In the genomic region with DNA sequence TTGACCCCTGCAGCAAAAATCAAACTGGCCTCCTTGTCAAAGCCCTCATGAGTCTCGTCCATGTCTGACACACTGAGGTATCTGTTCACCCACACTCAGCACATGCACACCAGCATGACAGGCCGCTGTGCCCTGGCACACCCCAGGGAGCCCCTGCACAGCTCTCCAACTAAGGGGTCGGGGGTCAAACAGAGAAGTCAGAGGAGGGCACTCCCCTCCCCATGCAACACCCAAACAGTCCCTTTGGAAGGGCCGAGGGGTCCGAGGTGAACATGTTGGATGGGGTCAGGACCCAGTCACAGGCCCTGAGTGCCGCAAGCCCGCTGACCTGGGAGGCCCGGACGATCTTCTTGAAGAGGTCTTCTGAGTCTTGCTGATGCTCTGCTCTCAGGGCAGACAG, we compare ENCODE assay signal across 19 cellular contexts. TPM values are rescaled to one million over a fixed set of nuclear protein-coding genes. Genes with fewer than 3 reads are reported as not detected.
A peak's percentile ranks its signal among the peaks of the same experiment; 100 is the strongest.
DNase-seq lines count a peak whose midpoint lies in the region; ATAC-seq and TF ChIP-seq lines count a peak whose summit lies in the region.
"Had no signal": no experiment of that assay in that cellular context is flagged by ENCODE, and none has a peak within 500 bp of the region (broad histone marks: within the 10 kb centered on the region; RNA-seq: fewer than 3 reads in every experiment).

No MANE protein-coding gene starts in this region.

- DNase-seq in activated naive CD4-positive, alpha-beta T cell treated with anti-CD3 and anti-CD28 coated beads for 36 hours, result no peak
- no peak for DNase-seq in activated naive CD4-positive, alpha-beta T cell treated with Interleukin-2 at 50 U/mL for 16 hours
- DNase-seq in CD8-positive, alpha-beta memory T cell, result peak in 1 of 5 donors; percentile 46
- no peak for DNase-seq in activated naive CD8-positive, alpha-beta T cell treated with anti-CD3 and anti-CD28 coated beads, Interleukin-2, amount 50 U/mL, for 24 hours
- DNase-seq in nephron progenitor cell (no peak), 8988T (no peak)
- no peak for DNase-seq in central memory CD4-positive, alpha-beta T cell
- DNase-seq: brain microvascular endothelial cell, HCEC 1CT, left cardiac atrium, mesendoderm, NCI-H1436, NCI-H69, testis, WERI-Rb-1 had no signal

- no peaks in the 10 kb centered on the region for H3K27me3 Mint-ChIP-seq in activated naive CD4-positive, alpha-beta T cell treated with anti-CD3 and anti-CD28 coated beads for 36 hours (ENCODE audit: low read depth)
- no peaks in the 10 kb centered on the region for H3K27me3 Mint-ChIP-seq in CD8-positive, alpha-beta memory T cell
- no peaks in the 10 kb centered on the region for H3K27me3 Mint-ChIP-seq in activated naive CD8-positive, alpha-beta T cell treated with anti-CD3 and anti-CD28 coated beads, Interleukin-2, amount 50 U/mL, for 24 hours
- H3K27me3 Mint-ChIP-seq in nephron progenitor cell (ENCODE audit: low read depth, poor library complexity), result no peaks in the 10 kb centered on the region

- peaks cover 67% of the 10 kb centered on the region for H3K4me1 ChIP-seq in CD8-positive, alpha-beta memory T cell (ENCODE audit: insufficient read depth, low read length)
- H3K4me1 ChIP-seq: testis had no signal

- POLR2A ChIA-PET in CD8-positive, alpha-beta memory T cell (lab: Charles Lee), result interaction anchor here (13.9 kb wide), 1 partner anchor 10 kb away, joined by 275 read pairs; a partner anchor contains a TSS

- peaks cover 55% of the 10 kb centered on the region for H3K36me3 Mint-ChIP-seq in activated naive CD4-positive, alpha-beta T cell treated with anti-CD3 and anti-CD28 coated beads for 36 hours (ENCODE audit: low read depth)
- peaks cover 15 to 99% (median 18%) of the 10 kb centered on the region in 3 donors for H3K36me3 Mint-ChIP-seq in CD8-positive, alpha-beta memory T cell
- peaks cover 59% of the 10 kb centered on the region for H3K36me3 Mint-ChIP-seq in activated naive CD8-positive, alpha-beta T cell treated with anti-CD3 and anti-CD28 coated beads, Interleukin-2, amount 50 U/mL, for 24 hours (ENCODE audit: low read depth)
- peaks cover 64% of the 10 kb centered on the region for H3K36me3 Mint-ChIP-seq in nephron progenitor cell (ENCODE audit: low read depth)

- CTCF ChIA-PET in activated naive CD4-positive, alpha-beta T cell treated with anti-CD3 and anti-CD28 coated beads for 36 hours (lab: Charles Lee), result interaction anchor here (1.4 kb wide), 1 partner anchor 16 kb away, joined by 3 read pairs; no protein-coding TSS in a partner anchor
- CTCF ChIA-PET in CD8-positive, alpha-beta memory T cell (lab: Charles Lee), result interaction anchor here (1.0 to 2.0 kb wide), 3 partner anchors 15 to 101 kb away, joined by 3 to 4 read pairs (median 4); a partner anchor contains a TSS

- peak overlapping the region; percentile 63 for H3K27ac Mint-ChIP-seq in activated naive CD4-positive, alpha-beta T cell treated with anti-CD3 and anti-CD28 coated beads for 36 hours
- peak overlapping the region; percentile 39 to 93 (median 66) for H3K27ac Mint-ChIP-seq in CD8-positive, alpha-beta memory T cell
- peak overlapping the region; percentile 51 for H3K27ac Mint-ChIP-seq in activated naive CD8-positive, alpha-beta T cell treated with anti-CD3 and anti-CD28 coated beads, Interleukin-2, amount 50 U/mL, for 24 hours
- peak overlapping the region; percentile 64 for H3K27ac Mint-ChIP-seq in nephron progenitor cell
- H3K27ac Mint-ChIP-seq: nephron had no signal

- H3K36me3 ChIP-seq in CD8-positive, alpha-beta memory T cell (ENCODE audit: insufficient read depth, low read length), result peaks cover 98% of the 10 kb centered on the region

- no peaks in the 10 kb centered on the region for H3K9me3 Mint-ChIP-seq in activated naive CD4-positive, alpha-beta T cell treated with anti-CD3 and anti-CD28 coated beads for 36 hours
- H3K9me3 Mint-ChIP-seq in CD8-positive, alpha-beta memory T cell, result no peaks in the 10 kb centered on the region
- no peaks in the 10 kb centered on the region for H3K9me3 Mint-ChIP-seq in activated naive CD8-positive, alpha-beta T cell treated with anti-CD3 and anti-CD28 coated beads, Interleukin-2, amount 50 U/mL, for 24 hours
- H3K9me3 Mint-ChIP-seq in nephron progenitor cell, result no peaks in the 10 kb centered on the region
- H3K9me3 Mint-ChIP-seq: nephron had no signal

- no peak overlapping the region for H3K4me3 ChIP-seq in CD8-positive, alpha-beta memory T cell (ENCODE audit: low read length)
- H3K4me3 ChIP-seq: psoas muscle, smooth muscle cell, testis had no signal

- H3K9me3 ChIP-seq in CD8-positive, alpha-beta memory T cell (ENCODE audit: low read length), result no peaks in the 10 kb centered on the region
- H3K9me3 ChIP-seq: psoas muscle, testis had no signal

- intact Hi-C loops in activated naive CD4-positive, alpha-beta T cell treated with anti-CD3 and anti-CD28 coated beads for 36 hours (cut with micrococcal nuclease), result no loop called here

- no peak for TF ChIP-seq CTCF in nephron progenitor cell (IDR thresholded peaks at IDR 0.05)

- peaks cover 22% of the 10 kb centered on the region for H3K4me1 Mint-ChIP-seq in activated naive CD4-positive, alpha-beta T cell treated with anti-CD3 and anti-CD28 coated beads for 36 hours (ENCODE audit: low read depth)
- H3K4me1 Mint-ChIP-seq in CD8-positive, alpha-beta memory T cell, result peaks cover 36 to 76% (median 38%) of the 10 kb centered on the region in 3 donors
- H3K4me1 Mint-ChIP-seq in activated naive CD8-positive, alpha-beta T cell treated with anti-CD3 and anti-CD28 coated beads, Interleukin-2, amount 50 U/mL, for 24 hours, result peaks cover 15% of the 10 kb centered on the region
- peaks cover 10% of the 10 kb centered on the region for H3K4me1 Mint-ChIP-seq in nephron progenitor cell

- no peaks in the 10 kb centered on the region for H3K27me3 ChIP-seq in CD8-positive, alpha-beta memory T cell (ENCODE audit: insufficient read depth, low read length, poor library complexity, severe bottlenecking)
- H3K27me3 ChIP-seq: brain microvascular endothelial cell, testis had no signal

- H3K4me3 Mint-ChIP-seq in activated naive CD4-positive, alpha-beta T cell treated with anti-CD3 and anti-CD28 coated beads for 36 hours, result no peak overlapping the region
- H3K4me3 Mint-ChIP-seq in CD8-positive, alpha-beta memory T cell, result no peak overlapping the region
- H3K4me3 Mint-ChIP-seq in activated naive CD8-positive, alpha-beta T cell treated with anti-CD3 and anti-CD28 coated beads, Interleukin-2, amount 50 U/mL, for 24 hours, result no peak overlapping the region
- no peak overlapping the region for H3K4me3 Mint-ChIP-seq in nephron progenitor cell
- H3K4me3 Mint-ChIP-seq: nephron had no signal

- no peak for ATAC-seq in activated naive CD8-positive, alpha-beta T cell treated with anti-CD3 and anti-CD28 coated beads, Interleukin-2, amount 50 U/mL, for 24 hours
- no peak for ATAC-seq in GM19467 (IDR thresholded peaks at IDR 0.05; ENCODE audit: unreplicated experiment)
- ATAC-seq: left cardiac atrium, psoas muscle had no signal

- H3K27ac ChIP-seq in CD8-positive, alpha-beta memory T cell (ENCODE audit: low read depth, low read length), result no peak overlapping the region
- H3K27ac ChIP-seq: brain microvascular endothelial cell, psoas muscle, testis, WERI-Rb-1 had no signal

RNA-seq across cellular contexts. Expression of a gene that starts 14.6 kb away (rescaled TPM):
- 100 to 1,000 TPM; 120 to 121 TPM for total RNA-seq in activated naive CD4-positive, alpha-beta T cell treated with anti-CD3 and anti-CD28 coated beads for 36 hours
- 100 to 1,000 TPM; 168 to 185 TPM for total RNA-seq in CD8-positive, alpha-beta memory T cell
- polyA plus RNA-seq in CD8-positive, alpha-beta memory T cell, result 753 TPM

RNA-seq across cellular contexts. Expression of a gene that starts 35.4 kb away (rescaled TPM):
- total RNA-seq in activated naive CD4-positive, alpha-beta T cell treated with anti-CD3 and anti-CD28 coated beads for 36 hours, result 100 to 1,000 TPM in 1 of 2 experiments, 10 to 100 TPM in 1; 98.9 to 107 TPM
- 10 to 100 TPM; 62.7 to 63.7 TPM for total RNA-seq in CD8-positive, alpha-beta memory T cell
- polyA plus RNA-seq in CD8-positive, alpha-beta memory T cell, result 28.2 TPM

RNA-seq across cellular contexts. Expression of a gene that starts 40.4 kb away (rescaled TPM):
- total RNA-seq in activated naive CD4-positive, alpha-beta T cell treated with anti-CD3 and anti-CD28 coated beads for 36 hours, result 10 to 100 TPM; 48.9 to 54.3 TPM
- total RNA-seq in CD8-positive, alpha-beta memory T cell, result 10 to 100 TPM; 86.0 to 96.4 TPM
- polyA plus RNA-seq in CD8-positive, alpha-beta memory T cell, result 9.3 TPM

RNA-seq across cellular contexts. Expression of a gene that starts 52.8 kb away (rescaled TPM):
- total RNA-seq in activated naive CD4-positive, alpha-beta T cell treated with anti-CD3 and anti-CD28 coated beads for 36 hours, result 1 to 10 TPM; 5.9 to 8.0 TPM
- 1 to 10 TPM; 9.1 to 9.6 TPM for total RNA-seq in CD8-positive, alpha-beta memory T cell
- 12.3 TPM for polyA plus RNA-seq in CD8-positive, alpha-beta memory T cell

RNA-seq across cellular contexts. Expression of a gene that starts 59.4 kb away (rescaled TPM):
- total RNA-seq in activated naive CD4-positive, alpha-beta T cell treated with anti-CD3 and anti-CD28 coated beads for 36 hours, result 100 to 1,000 TPM; 151 to 154 TPM
- total RNA-seq in CD8-positive, alpha-beta memory T cell, result 100 to 1,000 TPM; 207 to 210 TPM
- polyA plus RNA-seq in CD8-positive, alpha-beta memory T cell, result 61.4 TPM
